15 cellular contexts compared by ENCODE assay signal in genomic region chr6:25089442-25089841, GRCh38.
DNase-seq lines count a peak whose midpoint lies in the region; ATAC-seq and TF ChIP-seq lines count a peak whose summit lies in the region.
"Had no signal": no experiment of that assay in that cellular context is flagged by ENCODE, and none has a peak within 500 bp of the region (broad histone marks: within the 10 kb centered on the region; RNA-seq: fewer than 3 reads in every experiment).

No MANE protein-coding gene starts in this region.

- H3K27ac Mint-ChIP-seq in activated CD4-positive, alpha-beta T cell treated with anti-CD3 and anti-CD28 coated beads, Interleukin-2, amount 10 ng/mL, durations not matched to agents 24 days and 14 days = peak overlapping the region; percentile 83
- H3K27ac Mint-ChIP-seq: memory B cell had no signal

- peak overlapping the region; percentile 6 for H3K27ac ChIP-seq in lower lobe of right lung
- H3K27ac ChIP-seq: pancreas had no signal

- peaks cover 43% of the 10 kb centered on the region for H3K4me1 ChIP-seq in lower lobe of right lung
- H3K4me1 ChIP-seq: pancreas had no signal

- no peaks in the 10 kb centered on the region for H3K9me3 ChIP-seq in lower lobe of right lung
- H3K9me3 ChIP-seq: pancreas had no signal

- no peak overlapping the region for H3K4me3 Mint-ChIP-seq in activated CD4-positive, alpha-beta T cell treated with anti-CD3 and anti-CD28 coated beads, Interleukin-2, amount 10 ng/mL, durations not matched to agents 24 days and 14 days
- H3K4me3 Mint-ChIP-seq: memory B cell had no signal

- no peak overlapping the region for H3K4me3 ChIP-seq in lower lobe of right lung
- H3K4me3 ChIP-seq: GM12878, pancreas had no signal

- no peaks in the 10 kb centered on the region for H3K9me3 Mint-ChIP-seq in activated CD4-positive, alpha-beta T cell treated with anti-CD3 and anti-CD28 coated beads, Interleukin-2, amount 10 ng/mL, durations not matched to agents 24 days and 14 days
- H3K9me3 Mint-ChIP-seq: memory B cell had no signal

- intact Hi-C loops in activated CD4-positive, alpha-beta T cell treated with anti-CD3 and anti-CD28 coated beads, Interleukin-2, amount 10 ng/mL, durations not matched to agents 24 days and 14 days (cut with micrococcal nuclease) = loop anchor here (5.0 kb wide), 1 partner anchor 88 kb away; no protein-coding TSS in a partner anchor
- intact Hi-C loops in lower lobe of right lung (cut with DNase I) = no loop called here

- H3K36me3 ChIP-seq in lower lobe of right lung = peaks cover 93% of the 10 kb centered on the region
- H3K36me3 ChIP-seq: pancreas had no signal

- no peaks in the 10 kb centered on the region for H3K27me3 Mint-ChIP-seq in activated CD4-positive, alpha-beta T cell treated with anti-CD3 and anti-CD28 coated beads, Interleukin-2, amount 10 ng/mL, durations not matched to agents 24 days and 14 days
- H3K27me3 Mint-ChIP-seq: memory B cell had no signal

- no peak for DNase-seq in activated CD4-positive, alpha-beta T cell treated with anti-CD3 and anti-CD28 coated beads, Interleukin-2, amount 10 ng/mL, durations not matched to agents 24 days and 14 days
- no peak for DNase-seq in activated CD4-positive, alpha-beta T cell treated with anti-CD3 and anti-CD28 coated beads for 4 hours
- DNase-seq in M059J (ENCODE audit: low read depth) (peak; percentile 78), amniotic epithelial cell (ENCODE audit: low read depth) (peak; percentile 30), lower lobe of right lung (no peak), NCI-H82 treated with DMSO at 0.1 percent for 48 hours (lab: John Stamatoyannopoulos, UW; ENCODE audit: unreplicated experiment) (no peak)
- DNase-seq in activated effector memory CD4-positive, alpha-beta T cell treated with anti-CD3 and anti-CD28 coated beads, Interleukin-2, amount 50 U/mL, for 16 hours = no peak
- DNase-seq: ACHN, DMS53, NCI-H2029 treated with DMSO at 0.1 percent for 48 hours, pancreas had no signal

- ATAC-seq in lower lobe of right lung = no peak
- no peak for ATAC-seq in GM19324 (IDR thresholded peaks at IDR 0.05; ENCODE audit: low FRiP score, unreplicated experiment)
- ATAC-seq: GM12878, HCT116, pancreas had no signal

- peaks cover 21% of the 10 kb centered on the region for H3K4me1 Mint-ChIP-seq in activated CD4-positive, alpha-beta T cell treated with anti-CD3 and anti-CD28 coated beads, Interleukin-2, amount 10 ng/mL, durations not matched to agents 24 days and 14 days

- no peaks in the 10 kb centered on the region for H3K27me3 ChIP-seq in lower lobe of right lung (ENCODE audit: low read depth)
- H3K27me3 ChIP-seq: pancreas had no signal

- H3K36me3 Mint-ChIP-seq in activated CD4-positive, alpha-beta T cell treated with anti-CD3 and anti-CD28 coated beads, Interleukin-2, amount 10 ng/mL, durations not matched to agents 24 days and 14 days (ENCODE audit: low read depth) = peaks cover 41% of the 10 kb centered on the region

- no peak for TF ChIP-seq CTCF in lower lobe of right lung (IDR thresholded peaks at IDR 0.05)

Comparison
In these comparisons a context has a peak if more than half of its experiments do, and no peak if none do; other contexts are left out.
1. DNase-seq: peak in M059J (single experiment) and amniotic epithelial cell (single experiment); none in activated CD4-positive, alpha-beta T cell treated with anti-CD3 and anti-CD28 coated beads, Interleukin-2, amount 10 ng/mL, durations not matched to agents 24 days and 14 days (single experiment), activated CD4-positive, alpha-beta T cell treated with anti-CD3 and anti-CD28 coated beads for 4 hours (0 of 2), lower lobe of right lung (single experiment), activated effector memory CD4-positive, alpha-beta T cell treated with anti-CD3 and anti-CD28 coated beads, Interleukin-2, amount 50 U/mL, for 16 hours (single experiment) and NCI-H82 treated with DMSO at 0.1 percent for 48 hours (single experiment).